ENCODE assay signal across 8 cellular contexts in genomic region chr1:235883261-235883927, GRCh38. TPM values are rescaled to one million over a fixed set of nuclear protein-coding genes. Genes with fewer than 3 reads are reported as not detected.
DNase-seq lines count a peak whose midpoint lies in the region; ATAC-seq, FAIRE-seq and TF ChIP-seq lines count a peak whose summit lies in the region.

No MANE protein-coding gene starts in this region.

- peaks cover 25% of the 10 kb centered on the region for H3K27me3 Mint-ChIP-seq in T-helper 17 cell

- intact Hi-C loops in K562 (cut with micrococcal nuclease), result no loop called here

- WGBS in K562 (ENCODE audit: insufficient coverage, low coverage, missing lambda C conversion rate), result under 1% methylated on average over 12 of the region's 12 CpGs

- H3K27ac ChIP-seq in K562 (ENCODE audit: extremely low read depth, low read depth, low read length) (no peak overlapping the region), subcutaneous abdominal adipose tissue (ENCODE audit: low read depth, low read length) (peak overlapping the region; percentile 14)

- H3K4me3 ChIP-seq in K562, result no peak overlapping the region
- H3K4me3 ChIP-seq in subcutaneous abdominal adipose tissue (ENCODE audit: low read depth in 1 of 5, low read length in 5 of 5), result peak overlapping the region; percentile 39 to 64 (median 54)

- H4K20me1 ChIP-seq in K562 (replicated peaks; ENCODE audit: control insufficient read depth, insufficient read depth, low read length), result no peaks in the 10 kb centered on the region

- peaks cover 4% of the 10 kb centered on the region for H3K36me3 Mint-ChIP-seq in T-helper 17 cell (ENCODE audit: low read depth)

- in situ Hi-C loops in K562 (cut with MboI), result no loop called here

- CTCF ChIA-PET in K562 (lab: Yijun Ruan, JAX; ENCODE audit: low intra/inter-chr PET ratio), result no interaction called here

- H3K4me2 ChIP-seq in K562 (ENCODE audit: insufficient read depth, low read length), result no peak overlapping the region

- no peaks in the 10 kb centered on the region for H3K4me1 ChIP-seq in K562 (replicated peaks in 1 of 2; ENCODE audit: control insufficient read depth in 2 of 2, insufficient read depth in 2 of 2, low read length in 2 of 2)
- peaks cover 9 to 39% (median 24%) of the 10 kb centered on the region in 5 donors for H3K4me1 ChIP-seq in subcutaneous abdominal adipose tissue (ENCODE audit: control insufficient read depth in 5 of 5, insufficient read depth in 5 of 5, low read length in 5 of 5)

- DNase-seq in activated CD4-positive, alpha-beta T cell treated with anti-CD3 and anti-CD28 coated beads for 48 hours, result peak; percentile 41
- no peak for DNase-seq in activated CD4-positive, alpha-beta T cell treated with anti-CD3 and anti-CD28 coated beads, Interleukin-2, amount 50 U/mL, for 4 hours
- DNase-seq in NCI-H1092 treated with DMSO at 0.1 percent for 48 hours (lab: John Stamatoyannopoulos, UW) (peak; percentile 76), K562 (ENCODE audit: extremely low read depth in 1 of 4, low spot score in 3 of 4) (no peak), inferior parietal cortex (ENCODE audit: extremely low spot score) (peak; percentile 87), T-helper 17 cell (no peak), SW 1271 (lab: John Stamatoyannopoulos, UW) (no peak)

- no peak for ATAC-seq in K562
- ATAC-seq in T-helper 17 cell, result no peak

- TF ChIP-seq POLR2A in K562 (conservative IDR thresholded peaks at IDR 0.05), result no peak

- H3K36me3 ChIP-seq in K562 (ENCODE audit: control insufficient read depth, insufficient read depth, low read length) (no peaks in the 10 kb centered on the region), subcutaneous abdominal adipose tissue (ENCODE audit: control insufficient read depth in 5 of 5, insufficient read depth in 5 of 5, low read length in 5 of 5) (no peaks in the 10 kb centered on the region)

- no peaks in the 10 kb centered on the region for H3K9me1 ChIP-seq in K562 (ENCODE audit: control insufficient read depth, insufficient read depth, low read length)

- H3K9ac ChIP-seq in K562 (ENCODE audit: insufficient read depth in 1 of 2, low read depth in 2 of 2, low read length in 2 of 2), result no peak overlapping the region
- H3K9ac ChIP-seq in subcutaneous abdominal adipose tissue (ENCODE audit: low read length in 5 of 5), result peak overlapping the region in 4 of 5 donors; percentile 5 to 64 (median 40)

- no peak overlapping the region for H2AFZ ChIP-seq in K562 (ENCODE audit: low read depth, low read length)

- peaks cover 12% of the 10 kb centered on the region for H3K4me1 Mint-ChIP-seq in T-helper 17 cell

- no peaks in the 10 kb centered on the region for H3K79me2 ChIP-seq in K562 (ENCODE audit: control insufficient read depth, insufficient read depth, low read length)

- no peak overlapping the region for H3K4me3 Mint-ChIP-seq in T-helper 17 cell

- H3K27ac Mint-ChIP-seq in T-helper 17 cell, result no peak overlapping the region

- no peak for TF ChIP-seq EP300 in K562 (IDR thresholded peaks at IDR 0.05; ENCODE audit: low read length)

- H3K9me3 ChIP-seq in K562 (replicated peaks; ENCODE audit: control insufficient read depth, insufficient read depth, low read depth, low read length) (no peaks in the 10 kb centered on the region), subcutaneous abdominal adipose tissue (ENCODE audit: control insufficient read depth in 5 of 5, low read length in 5 of 5) (no peaks in the 10 kb centered on the region), T-helper 17 cell (ENCODE audit: control insufficient read depth, low read length, poor library complexity, severe bottlenecking) (no peaks in the 10 kb centered on the region)

- H3K27me3 ChIP-seq in K562 (ENCODE audit: control insufficient read depth in 2 of 2, insufficient read depth in 2 of 2, low read length in 2 of 2) (peaks cover 25 to 27% of the 10 kb centered on the region in 2 experiments), subcutaneous abdominal adipose tissue (ENCODE audit: control insufficient read depth in 5 of 5, insufficient read depth in 4 of 5, low read length in 5 of 5) (no peaks in the 10 kb centered on the region)

- POLR2A ChIA-PET in K562 (lab: Yijun Ruan, JAX), result interaction anchor here (1.3 kb wide), 1 partner anchor 9 kb away, joined by 3 read pairs; no protein-coding TSS in a partner anchor

- BruUV-seq in K562 (replicated peaks; lab: Mats Ljungman, UMichigan), result no TSS peak

- FAIRE-seq in K562 (lab: Jason Lieb, UNC), result no peak

- no peak for TF ChIP-seq RAD21 in K562 (CRISPR knock-in tag; conservative IDR thresholded peaks at IDR 0.05 in 1 of 2, IDR thresholded peaks at IDR 0.05 in 1 of 2)

- TF ChIP-seq CTCF in K562 (IDR thresholded peaks at IDR 0.05 in 2 of 3, conservative IDR thresholded peaks at IDR 0.05 in 1 of 3; ENCODE audit: insufficient read depth in 2 of 3, low read depth in 1 of 3, low read length in 3 of 3), result no peak

TF ChIP-seq in K562, 482 proteins besides CTCF, POLR2A, EP300 and RAD21:
- TF ChIP-seq RB1 (IDR thresholded peaks at IDR 0.05; ENCODE audit: low read depth), result no peak
- peak; percentile 30 to 68; a peak in 3 of 4 replicates for TF ChIP-seq KDM1A (IDR thresholded peaks at IDR 0.05)
- TF ChIP-seq ZNF644 (tag; IDR thresholded peaks at IDR 0.05; ENCODE audit: low read depth), result no peak
- TF ChIP-seq FOSL1 (tag; conservative IDR thresholded peaks at IDR 0.05), result 0 out of 2 replicates have a peak, but pooled peaks have one; percentile 26
- TF ChIP-seq NR2F6 (CRISPR knock-in tag; IDR thresholded peaks at IDR 0.05), result no peak
- TF ChIP-seq NRF1 (conservative IDR thresholded peaks at IDR 0.05 in 1 of 2, IDR thresholded peaks at IDR 0.05 in 1 of 2), result no peak
- TF ChIP-seq, protein P1, sequence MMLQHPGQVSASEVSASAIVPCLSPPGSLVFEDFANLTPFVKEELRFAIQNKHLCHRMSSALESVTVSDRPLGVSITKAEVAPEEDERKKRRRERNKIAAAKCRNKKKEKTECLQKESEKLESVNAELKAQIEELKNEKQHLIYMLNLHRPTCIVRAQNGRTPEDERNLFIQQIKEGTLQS (IDR thresholded peaks at IDR 0.05), result 0 out of 2 replicates have a peak, but pooled peaks have one; percentile 14
- TF ChIP-seq, protein P1 (CRISPR knock-in tag; conservative IDR thresholded peaks at IDR 0.05), result no peak

RNA-seq across cellular contexts. Expression of gene LYST, which starts 16.7 kb away (rescaled TPM):
- 2.5 and 10.4 TPM in 2 replicates for total RNA-seq in K562 (2011; cell fraction: chromatin; rRNA removed; ENCODE audit: low replicate concordance)
- total RNA-seq in K562 (2011; cell fraction: nucleolus; rRNA removed), result 1.1 and 1.2 TPM in 2 replicates
- total RNA-seq in K562 (2011; cell fraction: nucleoplasm; rRNA removed), result 1.8 and 3.4 TPM in 2 replicates
- total RNA-seq in K562 (2014; rRNA removed) (0.73 and 1.3 TPM in 2 replicates), K562 (2014; rRNA removed; fragmentation: Illumina TruSeq; extraction: Trizol) (1.6 and 1.7 TPM in 2 replicates), K562 (2015; rRNA removed; fragmentation: Illumina TruSeq; extraction: Trizol) (0.94 and 1.2 TPM in 2 replicates), K562 (2021) (1.6 and 2.1 TPM in 2 replicates), T-helper 17 cell (10 to 100 TPM; 24.5 to 29.6 TPM)
- polyA plus RNA-seq in K562 (2011; rRNA removed) (1.5 and 2.4 TPM in 2 replicates), K562 (2014; fragmentation: Illumina TruSeq; extraction: Trizol) (0.83 and 0.91 TPM in 2 replicates), K562 (2014; fragmentation: Nextera tagmentation; extraction: Ambion mirVana) (1 to 10 TPM in 1 of 2 experiments, under 1 TPM in 1; 0.73 to 1.6 TPM), K562 (2014; rRNA removed) (1.1 and 1.4 TPM in 2 replicates)
- 0.52 and 1.5 TPM in 2 replicates for polyA plus RNA-seq in K562 (2011; cell fraction: cytosol; rRNA removed)
- polyA plus RNA-seq in K562 (2011; cell fraction: nucleus; rRNA removed), result 1.5 and 2.3 TPM in 2 replicates
- polyA plus RNA-seq in K562 (2012), result 1.6 and 2.3 TPM in 2 replicates
- 3.9 and 5.5 TPM in 2 replicates for polyA minus RNA-seq in K562 (2011; rRNA and poly(A)+ RNA removed)
- polyA minus RNA-seq in K562 (2011; cell fraction: cytosol; rRNA and poly(A)+ RNA removed), result 0.86 and 3.0 TPM in 2 replicates
- 2.7 and 4.8 TPM in 2 replicates for polyA minus RNA-seq in K562 (2011; cell fraction: nucleus; rRNA and poly(A)+ RNA removed)

Comparison
In these comparisons a context has a peak if more than half of its experiments do, and no peak if none do; other contexts are left out.
1. DNase-seq: peak in activated CD4-positive, alpha-beta T cell treated with anti-CD3 and anti-CD28 coated beads for 48 hours (single experiment), NCI-H1092 treated with DMSO at 0.1 percent for 48 hours (single experiment) and inferior parietal cortex (single experiment); none in activated CD4-positive, alpha-beta T cell treated with anti-CD3 and anti-CD28 coated beads, Interleukin-2, amount 50 U/mL, for 4 hours (0 of 2), K562 (0 of 4), T-helper 17 cell (0 of 3) and SW 1271 (0 of 2).
2. H3K9ac ChIP-seq: peak in subcutaneous abdominal adipose tissue (4 of 5); none in K562 (0 of 2).